ENCODE assay signal across 25 cellular contexts in genomic region chr2:231433990-231434389, GRCh38.
"Had no signal": no experiment of that assay in that cellular context is flagged by ENCODE, and none has a peak within 500 bp of the region (broad histone marks: within the 10 kb centered on the region; RNA-seq: fewer than 3 reads in every experiment).

No MANE protein-coding gene starts in this region.

- H3K4me1 ChIP-seq: ascending aorta, body of pancreas had no signal

- H3K9me3 ChIP-seq: ascending aorta, body of pancreas had no signal

- H3K4me3 Mint-ChIP-seq: central memory CD8-positive, alpha-beta T cell; T-cell had no signal

- H3K27me3 Mint-ChIP-seq: T-cell had no signal

- H3K4me3 ChIP-seq: ascending aorta, body of pancreas, SK-N-MC had no signal

- H3K27ac Mint-ChIP-seq: T-cell had no signal

- H3K4me1 Mint-ChIP-seq: central memory CD8-positive, alpha-beta T cell; T-cell had no signal

- H3K27ac ChIP-seq: ascending aorta, body of pancreas, SK-N-MC, VCaP had no signal

- H3K27me3 ChIP-seq: ascending aorta, body of pancreas had no signal

- ATAC-seq: body of pancreas, Panc1, Right ventricle myocardium inferior, T-cell had no signal

- DNase-seq: activated CD4-positive, alpha-beta T cell treated with anti-CD3 and anti-CD28 coated beads, Interleukin-2, amount 50 U/mL, for 1 hour; activated CD4-positive, CD25-positive, alpha-beta regulatory T cell; activated naive CD4-positive, alpha-beta T cell treated with anti-CD3 and anti-CD28 coated beads, Interleukin-2, amount 50 U/mL, for 16 hours; amniotic stem cell; body of pancreas; Kasumi-1; KBM-7; NCI-H1105 treated with DMSO at 0.1 percent for 48 hours; NCI-H1436 treated with DMSO at 0.1 percent for 48 hours; NCI-H187; NCI-H2081; NCI-H510A treated with DMSO at 0.1 percent for 48 hours; NCI-H69; NK-92 treated with Interleukin-12 subunit alpha and Interleukin-12 subunit beta, amount 100 ng/mL, for 24 hours; OCI-M1; RPMI8226; T-cell; T-helper 2 cell; T1000 had no signal

- H3K36me3 ChIP-seq: ascending aorta had no signal
